Comparison of ENCODE assay signal across 16 cellular contexts in genomic region chr13:32153056-32153455, GRCh38.
DNase-seq lines count a peak whose midpoint lies in the region; ATAC-seq, FAIRE-seq and TF ChIP-seq lines count a peak whose summit lies in the region.
"Had no signal": no experiment of that assay in that cellular context is flagged by ENCODE, and none has a peak within 500 bp of the region (broad histone marks: within the 10 kb centered on the region; RNA-seq: fewer than 3 reads in every experiment).

No MANE protein-coding gene starts in this region.

- DNase-seq in AG04449 (ENCODE audit: low read depth, low spot score) (peak; percentile 19), HFFc6 (peak; percentile 90), astrocyte (ENCODE audit: low read depth) (peak; percentile 78), foreskin fibroblast (peak; percentile 76 to 86), erythroblast (lab: John Stamatoyannopoulos, UW) (no peak), NCI-H1694 (lab: John Stamatoyannopoulos, UW) (no peak), GM13976 (ENCODE audit: low spot score) (no peak)
- DNase-seq: esophagus squamous epithelium, immature natural killer cell, mucosa of descending colon, NCI-H1105, NCI-H510A, posterior cingulate gyrus, uterus had no signal

- H3K9ac ChIP-seq in astrocyte (ENCODE audit: low read length) = no peak overlapping the region
- H3K9ac ChIP-seq: BLaER1 treated with 17β-estradiol and CSF1 and Interleukin-3, amounts not matched to agents 10 nM and 100 nM had no signal

- no peaks in the 10 kb centered on the region for H3K4me1 ChIP-seq in astrocyte (ENCODE audit: insufficient read depth, low read length)
- H3K4me1 ChIP-seq: uterus had no signal

- peak overlapping the region; percentile 49 for H3K4me3 Mint-ChIP-seq in HFFc6
- H3K4me3 Mint-ChIP-seq in astrocyte (ENCODE audit: unreplicated experiment) = no peak overlapping the region
- H3K4me3 Mint-ChIP-seq: immature natural killer cell had no signal

- H3K27me3 ChIP-seq in astrocyte (ENCODE audit: insufficient read depth, low read length) = no peaks in the 10 kb centered on the region
- H3K27me3 ChIP-seq: BLaER1 treated with 17β-estradiol and CSF1 and Interleukin-3, amounts not matched to agents 10 nM and 100 nM; esophagus squamous epithelium; uterus had no signal

- H3K4me3 ChIP-seq in AG04449 (ENCODE audit: low read depth, low read length) (no peak overlapping the region), astrocyte (ENCODE audit: insufficient read depth, low read depth, low read length) (no peak overlapping the region), foreskin fibroblast (ENCODE audit: low read depth in 1 of 2, low read length in 2 of 2) (no peak overlapping the region)
- H3K4me3 ChIP-seq: BLaER1 treated with 17β-estradiol and CSF1 and Interleukin-3, amounts not matched to agents 10 nM and 100 nM; esophagus squamous epithelium; mucosa of descending colon; uterus had no signal

- H3K9me3 Mint-ChIP-seq in HFFc6 (no peaks in the 10 kb centered on the region), astrocyte (ENCODE audit: unreplicated experiment) (no peaks in the 10 kb centered on the region)
- H3K9me3 Mint-ChIP-seq: immature natural killer cell had no signal

- no peak for TF ChIP-seq CTCF in AG04449 (IDR thresholded peaks at IDR 0.05; ENCODE audit: insufficient read depth, low read length, missing control alignments)
- TF ChIP-seq CTCF in HFFc6 (IDR thresholded peaks at IDR 0.05) = no peak
- TF ChIP-seq CTCF in astrocyte (IDR thresholded peaks at IDR 0.05; ENCODE audit: insufficient read depth, low read depth, low read length) = no peak
- TF ChIP-seq CTCF in foreskin fibroblast (IDR thresholded peaks at IDR 0.05; ENCODE audit: low read depth, low read length) = no peak
- TF ChIP-seq CTCF in GM13976 (IDR thresholded peaks at IDR 0.05; ENCODE audit: borderline replicate concordance, control extremely low read depth, extremely low read depth, insufficient read depth, missing control alignments) = no peak

- H3K36me3 ChIP-seq in astrocyte (ENCODE audit: insufficient read depth, low read length) = no peaks in the 10 kb centered on the region
- H3K36me3 ChIP-seq: BLaER1 treated with 17β-estradiol and CSF1 and Interleukin-3, amounts not matched to agents 10 nM and 100 nM; esophagus squamous epithelium; uterus had no signal

- peak; percentile 45 for FAIRE-seq in astrocyte (lab: Jason Lieb, UNC)

- CTCF ChIA-PET in AG04449 (lab: Yijun Ruan, JAX) = no interaction called here

- in situ Hi-C loops in GM13976 (cut with MboI; ENCODE audit: low sequenced_read_pairs, unreplicated experiment) = no loop called here

- H3K27ac ChIP-seq in astrocyte (ENCODE audit: low read depth, low read length) = peak overlapping the region; percentile 1
- H3K27ac ChIP-seq: BLaER1 treated with 17β-estradiol and CSF1 and Interleukin-3, amounts not matched to agents 10 nM and 100 nM; esophagus squamous epithelium; uterus had no signal

- ATAC-seq in GM21367 (IDR thresholded peaks at IDR 0.05; ENCODE audit: unreplicated experiment) = no peak
- ATAC-seq: mucosa of descending colon had no signal

- TF ChIP-seq POLR2A in erythroblast (IDR thresholded peaks at IDR 0.05; ENCODE audit: low read length) = no peak

- no peaks in the 10 kb centered on the region for H4K20me1 ChIP-seq in astrocyte (ENCODE audit: insufficient read depth, low read length)
- H4K20me1 ChIP-seq: BLaER1 treated with 17β-estradiol and CSF1 and Interleukin-3, amounts not matched to agents 10 nM and 100 nM had no signal

- H3K4me1 Mint-ChIP-seq in HFFc6 (ENCODE audit: low read depth) (peaks cover 62% of the 10 kb centered on the region), astrocyte (ENCODE audit: low read depth, unreplicated experiment) (no peaks in the 10 kb centered on the region)
- H3K4me1 Mint-ChIP-seq: immature natural killer cell had no signal

- no peaks in the 10 kb centered on the region for H3K9me3 ChIP-seq in astrocyte (ENCODE audit: insufficient read depth, low read depth, low read length)
- H3K9me3 ChIP-seq: BLaER1 treated with 17β-estradiol and CSF1 and Interleukin-3, amounts not matched to agents 10 nM and 100 nM; esophagus squamous epithelium; mucosa of descending colon; uterus had no signal

- peak overlapping the region; percentile 12 for H3K4me2 ChIP-seq in astrocyte (ENCODE audit: low read length)

- H3K36me3 Mint-ChIP-seq in HFFc6 (ENCODE audit: low read depth) (peaks cover 21% of the 10 kb centered on the region), astrocyte (ENCODE audit: low read depth, unreplicated experiment) (no peaks in the 10 kb centered on the region)

- H2AFZ ChIP-seq in astrocyte (ENCODE audit: low read depth, low read length) = no peak overlapping the region

- POLR2A ChIA-PET in AG04449 (lab: Yijun Ruan, JAX) = no interaction called here

- H3K27me3 Mint-ChIP-seq in HFFc6 (ENCODE audit: insufficient read depth) (no peaks in the 10 kb centered on the region; the same call in 1 of the 2 replicates), astrocyte (ENCODE audit: low read depth, unreplicated experiment) (no peaks in the 10 kb centered on the region)

- H3K27ac Mint-ChIP-seq in HFFc6 (peak overlapping the region; percentile 83), astrocyte (ENCODE audit: unreplicated experiment) (no peak overlapping the region)
- H3K27ac Mint-ChIP-seq: immature natural killer cell had no signal

- no peaks in the 10 kb centered on the region for H3K79me2 ChIP-seq in astrocyte (ENCODE audit: insufficient read depth, low read length)

Comparison
In these comparisons a context has a peak if more than half of its experiments do, and no peak if none do; other contexts are left out.
1. DNase-seq: peak in AG04449 (single experiment), HFFc6 (single experiment), astrocyte (single experiment) and foreskin fibroblast (2 of 2); none in erythroblast (0 of 2), NCI-H1694 (single experiment) and GM13976 (single experiment).